12 cellular contexts compared by ENCODE assay signal in genomic region chr5:54387659-54388232, GRCh38.
A peak's percentile ranks its signal among the peaks of the same experiment; 100 is the strongest.
DNase-seq lines count a peak whose midpoint lies in the region; ATAC-seq, FAIRE-seq and TF ChIP-seq lines count a peak whose summit lies in the region.
"Had no signal": no experiment of that assay in that cellular context is flagged by ENCODE, and none has a peak within 500 bp of the region (broad histone marks: within the 10 kb centered on the region; RNA-seq: fewer than 3 reads in every experiment).

No MANE protein-coding gene starts in this region.

- no peak overlapping the region for H2AK5ac ChIP-seq in IMR-90 (ENCODE audit: low read depth, low read length)

- H3K23ac ChIP-seq in IMR-90 (ENCODE audit: low read depth, low read length), result no peak overlapping the region

- no peak overlapping the region for H4K8ac ChIP-seq in IMR-90 (ENCODE audit: low read depth in 2 of 2, low read length in 2 of 2)

- H3K14ac ChIP-seq in IMR-90 (replicated peaks; ENCODE audit: low read depth, low read length), result no peak overlapping the region

- no peak overlapping the region for H2AK9ac ChIP-seq in IMR-90 (replicated peaks; ENCODE audit: low read depth, low read length, poor library complexity)

- peak; percentile 38 for ATAC-seq in IMR-90 (ENCODE audit: low read depth)
- ATAC-seq: PC-3 had no signal

- no peak overlapping the region for H2BK15ac ChIP-seq in IMR-90 (ENCODE audit: low read depth, low read length)

- in situ Hi-C loops in IMR-90 (cut with MboI; ENCODE audit: low sequenced_read_pairs), result no loop called here
- in situ Hi-C loops in astrocyte of the spinal cord (cut with HindIII; ENCODE audit: low sequenced_read_pairs), result no loop called here

- no peaks in the 10 kb centered on the region for H3K36me3 ChIP-seq in IMR-90 (ENCODE audit: control insufficient read depth, insufficient read depth, low read length)
- H3K36me3 ChIP-seq: BLaER1, spleen had no signal

- no peak overlapping the region for H3K27ac ChIP-seq in IMR-90 (ENCODE audit: insufficient read depth, low read length)
- no peak overlapping the region for H3K27ac ChIP-seq in substantia nigra (ENCODE audit: low read depth, low read length, poor library complexity, severe bottlenecking)
- H3K27ac ChIP-seq: BLaER1, spleen had no signal

- BruUV-seq in IMR-90 (replicated peaks; lab: Mats Ljungman, UMichigan), result no TSS peak

- no peak overlapping the region for H2BK5ac ChIP-seq in IMR-90 (ENCODE audit: low read depth, low read length, poor library complexity, severe bottlenecking)

- CTCF ChIA-PET in IMR-90 (lab: Yijun Ruan, JAX), result no interaction called here

- H3K18ac ChIP-seq in IMR-90 (ENCODE audit: low read depth, low read length), result no peak overlapping the region

- dilution Hi-C loops in IMR-90 (cut with HindIII; ENCODE audit: low sequenced_read_pairs, unreplicated experiment), result no loop called here

- H3K9ac ChIP-seq in IMR-90 (ENCODE audit: low read depth, low read length), result no peak overlapping the region
- H3K9ac ChIP-seq: BLaER1 had no signal

- POLR2A ChIA-PET in IMR-90 (lab: Charles Lee; ENCODE audit: unreplicated experiment), result no interaction called here

- no peak for TF ChIP-seq POLR2A in IMR-90 (IDR thresholded peaks at IDR 0.05; ENCODE audit: low read depth, low read length)

- H3K4me1 ChIP-seq in IMR-90 (ENCODE audit: control insufficient read depth, insufficient read depth, low read length), result peaks cover 2% of the 10 kb centered on the region
- H3K4me1 ChIP-seq: spleen had no signal

- no peak overlapping the region for H4K5ac ChIP-seq in IMR-90 (ENCODE audit: low read depth, low read length)

- peak; percentile 12 for DNase-seq in COR-L47 (lab: John Stamatoyannopoulos, UW)
- DNase-seq in IMR-90, result peak; percentile 63
- peak; percentile 54 for DNase-seq in astrocyte of the spinal cord (ENCODE audit: low read depth, low spot score)
- no peak for DNase-seq in GM19239 (ENCODE audit: insufficient read length, low spot score)
- DNase-seq in substantia nigra (lab: John Stamatoyannopoulos, UW), result no peak
- no peak for DNase-seq in stimulated activated CD4-positive, alpha-beta T cell treated with anti-CD3 and anti-CD28 coated beads, Interleukin-15, amount 100 ng/mL, for 24 hours
- no peak for DNase-seq in amniotic stem cell (lab: John Stamatoyannopoulos, UW)
- DNase-seq: cerebellar nuclear complex, PC-3, spleen had no signal

- FAIRE-seq in islet of Langerhans (lab: Jason Lieb, UNC), result peak; percentile 9
- FAIRE-seq in GM19239 (lab: Jason Lieb, UNC), result no peak

- no peaks in the 10 kb centered on the region; the same call in none of the 2 replicates for H3K27me3 ChIP-seq in IMR-90 (ENCODE audit: control insufficient read depth, insufficient read depth, low read length)
- H3K27me3 ChIP-seq: BLaER1, spleen had no signal

- no peak overlapping the region for H2BK20ac ChIP-seq in IMR-90 (ENCODE audit: low read depth, low read length)

- intact Hi-C loops in IMR-90 (cut with micrococcal nuclease), result no loop called here

- no peaks in the 10 kb centered on the region for H3K9me3 ChIP-seq in IMR-90 (ENCODE audit: control insufficient read depth, insufficient read depth, low read length)
- H3K9me3 ChIP-seq: BLaER1, spleen had no signal

- H3K9me1 ChIP-seq in IMR-90 (ENCODE audit: insufficient read depth, low read length), result no peaks in the 10 kb centered on the region

- H3K4ac ChIP-seq in IMR-90 (ENCODE audit: low read depth, low read length), result no peak overlapping the region

- H4K91ac ChIP-seq in IMR-90 (ENCODE audit: insufficient read depth, low read depth, low read length), result no peak overlapping the region

- no peaks in the 10 kb centered on the region for H4K20me1 ChIP-seq in IMR-90 (ENCODE audit: insufficient read depth, low read length)
- H4K20me1 ChIP-seq: BLaER1 had no signal

- no CpG with 5 or more reads among the region's 3 CpGs for WGBS in IMR-90 (ENCODE audit: extremely low coverage in 2 of 2, insufficient read length in 1 of 2), 2 experiments

- H3K4me2 ChIP-seq in IMR-90 (ENCODE audit: low read depth, low read length), result no peak overlapping the region
- H3K4me2 ChIP-seq: BLaER1 had no signal

- H2BK120ac ChIP-seq in IMR-90 (ENCODE audit: low read depth, low read length), result no peak overlapping the region

- no peak overlapping the region for H3K56ac ChIP-seq in IMR-90 (ENCODE audit: extremely low read depth, insufficient read depth, low read length)

- H3K79me1 ChIP-seq in IMR-90 (ENCODE audit: low read depth in 1 of 2, low read length in 2 of 2), result no peaks in the 10 kb centered on the region

- no peak overlapping the region for H3K4me3 ChIP-seq in IMR-90 (ENCODE audit: insufficient read depth, low read depth, low read length)
- H3K4me3 ChIP-seq in astrocyte of the spinal cord (ENCODE audit: low read depth, low read length), result no peak overlapping the region
- H3K4me3 ChIP-seq: BLaER1, spleen had no signal

- no peak for TF ChIP-seq RAD21 in IMR-90 (IDR thresholded peaks at IDR 0.05; ENCODE audit: low read length)

- H2AFZ ChIP-seq in IMR-90 (replicated peaks; ENCODE audit: low read length, poor library complexity), result no peak overlapping the region

- TF ChIP-seq CTCF in IMR-90 (conservative IDR thresholded peaks at IDR 0.05; ENCODE audit: low read depth, low read length) (no peak), astrocyte of the spinal cord (IDR thresholded peaks at IDR 0.05; ENCODE audit: low read depth, low read length) (no peak)

TF ChIP-seq in IMR-90, 13 proteins besides CTCF, POLR2A, EP300 and RAD21:
- TF ChIP-seq CEBPB (IDR thresholded peaks at IDR 0.05; ENCODE audit: low read depth, low read length), result peak; percentile 39; the same call in 1 of the 2 replicates
- TF ChIP-seq FOS (IDR thresholded peaks at IDR 0.05; ENCODE audit: low read depth, low read length), result no peak
- TF ChIP-seq MAZ (IDR thresholded peaks at IDR 0.05; ENCODE audit: borderline replicate concordance, low read depth, low read length), result no peak
- TF ChIP-seq RCOR1 (IDR thresholded peaks at IDR 0.05; ENCODE audit: insufficient replicate concordance, low read length), result no peak

Comparison
In these comparisons a context has a peak if more than half of its experiments do, and no peak if none do; other contexts are left out.
1. DNase-seq: peak in COR-L47 (single experiment), IMR-90 (single experiment) and astrocyte of the spinal cord (single experiment); none in GM19239 (single experiment), substantia nigra (0 of 49), stimulated activated CD4-positive, alpha-beta T cell treated with anti-CD3 and anti-CD28 coated beads, Interleukin-15, amount 100 ng/mL, for 24 hours (single experiment) and amniotic stem cell (single experiment).